ENCODE assay signal across 11 cellular contexts in genomic region chr6:3075522-3076113, GRCh38. TPM values are rescaled to one million over a fixed set of nuclear protein-coding genes. Genes with fewer than 3 reads are reported as not detected.
A peak's percentile ranks its signal among the peaks of the same experiment; 100 is the strongest.
DNase-seq lines count a peak whose midpoint lies in the region; ATAC-seq, FAIRE-seq and TF ChIP-seq lines count a peak whose summit lies in the region.
"Had no signal": no experiment of that assay in that cellular context is flagged by ENCODE, and none has a peak within 500 bp of the region (broad histone marks: within the 10 kb centered on the region; RNA-seq: fewer than 3 reads in every experiment).

No MANE protein-coding gene starts in this region.

- no peak overlapping the region for H3K27ac ChIP-seq in GM12878 (ENCODE audit: control insufficient read depth, insufficient read depth)
- H3K27ac ChIP-seq: heart left ventricle had no signal

- RAD21 ChIA-PET in GM12878 (lab: Charles Lee; ENCODE audit: unreplicated experiment), result interaction anchor here (0.8 to 1.5 kb wide), 2 partner anchors 176 to 284 kb away, joined by 3 to 4 read pairs; no protein-coding TSS in a partner anchor

- 51% methylated on average over 4 of the region's 4 CpGs for WGBS in GM12878 (ENCODE audit: insufficient coverage, insufficient replicate concordance, low lambda C conversion rate, missing lambda C conversion rate)

- H3K4me2 ChIP-seq in Loucy (ENCODE audit: low read depth, low read length, poor library complexity, severe bottlenecking) (peak overlapping the region; percentile 67), GM12878 (ENCODE audit: control insufficient read depth, insufficient read depth) (no peak overlapping the region; the same call in 1 of the 2 replicates)

- peak overlapping the region; percentile 74 for H3K4me3 Mint-ChIP-seq in natural killer cell

- no peak for TF ChIP-seq EP300 in GM12878 (IDR thresholded peaks at IDR 0.05; ENCODE audit: borderline replicate concordance in 1 of 2, control insufficient read depth in 1 of 2, low read depth in 2 of 2, low read length in 2 of 2)

- no TSS peak for BruUV-seq in GM12878 (replicated peaks; lab: Mats Ljungman, UMichigan)

- H3K9me3 ChIP-seq in Loucy (ENCODE audit: insufficient read depth, low read depth, low read length) (no peaks in the 10 kb centered on the region), GM12878 (replicated peaks; ENCODE audit: control insufficient read depth, insufficient read depth, low read length) (no peaks in the 10 kb centered on the region; the same call in 2 of the 3 replicates)
- H3K9me3 ChIP-seq: heart left ventricle had no signal

- H3K4me1 Mint-ChIP-seq in natural killer cell, result peaks cover 58 to 65% of the 10 kb centered on the region in 2 donors

- peak overlapping the region; percentile 62 to 63 for H3K27ac Mint-ChIP-seq in natural killer cell

- POLR2A ChIA-PET in GM12878 (lab: Charles Lee), result interaction anchor here (0.5 to 1.4 kb wide), 2 partner anchors 9 to 20 kb away, joined by 3 read pairs; no protein-coding TSS in a partner anchor

- no peak for TF ChIP-seq RAD21 in GM12878 (IDR thresholded peaks at IDR 0.05; ENCODE audit: insufficient read depth, low read depth, low read length)

- in situ Hi-C loops in GM12878 (cut with MboI), result no loop called here

- no peaks in the 10 kb centered on the region for H3F3A ChIP-seq in Loucy (ENCODE audit: low read depth)

- H3K9me2 ChIP-seq in Loucy (replicated peaks; ENCODE audit: low read depth, low read length), result no peaks in the 10 kb centered on the region

- DNase-seq in EL (peak; percentile 44), GM12878 (ENCODE audit: low read depth, low spot score) (no peak), natural killer cell (no peak), midbrain (lab: John Stamatoyannopoulos, UW) (no peak), Right ventricle myocardium inferior (ENCODE audit: missing footprints) (no peak)
- no peak for DNase-seq in stimulated activated CD4-positive, alpha-beta T cell treated with anti-CD3 and anti-CD28 coated beads, Interleukin-12 subunit alpha, Interleukin-12 subunit beta, amount 100 ng/mL, for 4 hours
- DNase-seq: activated CD4-positive, alpha-beta T cell treated with anti-CD3 and anti-CD28 coated beads, Interleukin-2, amount 50 U/mL, for 4 hours; heart left ventricle; NCI-H1417 treated with DMSO at 0.1 percent for 48 hours had no signal

- TF ChIP-seq CTCF in Loucy (conservative IDR thresholded peaks at IDR 0.05; ENCODE audit: low read length) (no peak), GM12878 (IDR thresholded peaks at IDR 0.05 in 2 of 3, conservative IDR thresholded peaks at IDR 0.05 in 1 of 3; ENCODE audit: control insufficient read depth in 2 of 3, extremely low read depth in 1 of 3, insufficient read depth in 1 of 3, low read depth in 3 of 3, low read length in 3 of 3) (no peak), natural killer cell (IDR thresholded peaks at IDR 0.05) (no peak)

- H2AFZ ChIP-seq in Loucy (ENCODE audit: low read length) (no peak overlapping the region), GM12878 (ENCODE audit: control insufficient read depth, low read depth, low read length) (no peak overlapping the region)

- peak; percentile 63 for ATAC-seq in GM12878
- peak in 2 of 3 donors; percentile 52 to 68 for ATAC-seq in natural killer cell
- no peak for ATAC-seq in HG02678 (IDR thresholded peaks at IDR 0.05; ENCODE audit: unreplicated experiment)
- ATAC-seq in Right ventricle myocardium inferior, result no peak
- ATAC-seq: heart left ventricle had no signal

- no peak for TF ChIP-seq POLR2A in GM12878 (IDR thresholded peaks at IDR 0.05; ENCODE audit: low read depth, low read length)

- H3K36me3 Mint-ChIP-seq in natural killer cell, result no peaks in the 10 kb centered on the region

- H3K79me2 ChIP-seq in Loucy (ENCODE audit: insufficient read depth, low read length) (peaks cover 73% of the 10 kb centered on the region), GM12878 (ENCODE audit: control insufficient read depth, insufficient read depth, low read length) (peaks cover 6% of the 10 kb centered on the region)

- no peak for FAIRE-seq in GM12878 (lab: Jason Lieb, UNC)

- peaks cover 39% of the 10 kb centered on the region for H3K36me3 ChIP-seq in Loucy (ENCODE audit: insufficient read depth, low read length)
- H3K36me3 ChIP-seq in GM12878 (ENCODE audit: control insufficient read depth in 2 of 2, insufficient read depth in 2 of 2, low read length in 1 of 2), result peaks cover 0 to 11% of the 10 kb centered on the region in 2 experiments; a peak in 3 of 4 replicates

- intact Hi-C loops in GM12878 (cut with micrococcal nuclease; ENCODE audit: unreplicated experiment) (no loop called here), natural killer cell (cut with micrococcal nuclease) (no loop called here), Right ventricle myocardium inferior (cut with DNase I) (no loop called here)

- no peaks in the 10 kb centered on the region for H3K27me3 Mint-ChIP-seq in natural killer cell (ENCODE audit: low read depth in 2 of 2)

- H3K27me3 ChIP-seq in Loucy (ENCODE audit: insufficient read depth, low read length, poor library complexity, severe bottlenecking), result no peaks in the 10 kb centered on the region
- no peaks in the 10 kb centered on the region for H3K27me3 ChIP-seq in GM12878 (replicated peaks in 1 of 2; ENCODE audit: control insufficient read depth in 2 of 2, insufficient read depth in 2 of 2, low read length in 1 of 2)
- H3K27me3 ChIP-seq: heart left ventricle had no signal

- H3K4me3 ChIP-seq in Loucy (ENCODE audit: low read length, poor library complexity, severe bottlenecking) (peak overlapping the region; percentile 42), GM12878 (no peak overlapping the region)
- H3K4me3 ChIP-seq: heart left ventricle had no signal

- H3K9me3 Mint-ChIP-seq in natural killer cell, result no peaks in the 10 kb centered on the region

- SMC1A ChIA-PET in GM12878 (lab: Charles Lee; ENCODE audit: uncharacterized antibody, unreplicated experiment), result interaction anchor here (0.8 to 1.4 kb wide), 4 partner anchors 9 to 85 kb away, joined by 3 to 6 read pairs (median 4); no protein-coding TSS in a partner anchor

- CTCF ChIA-PET in GM12878 (lab: Yijun Ruan, JAX), result interaction anchor here (0.6 to 1.9 kb wide), 6 partner anchors 8 to 1441 kb away, joined by 3 to 7 read pairs (median 4); no protein-coding TSS in a partner anchor

- peaks cover 26% of the 10 kb centered on the region for H3K4me1 ChIP-seq in Loucy (ENCODE audit: insufficient read depth, low read length, poor library complexity, severe bottlenecking)
- H3K4me1 ChIP-seq in GM12878 (ENCODE audit: control insufficient read depth, insufficient read depth, low read length), result peaks cover 4% of the 10 kb centered on the region; the same call in 1 of the 2 replicates

- peaks cover 34% of the 10 kb centered on the region for H4K20me1 ChIP-seq in Loucy (ENCODE audit: insufficient read depth, low read length, poor library complexity, severe bottlenecking)
- no peaks in the 10 kb centered on the region for H4K20me1 ChIP-seq in GM12878 (ENCODE audit: control insufficient read depth, insufficient read depth)

- H3K9ac ChIP-seq in Loucy (ENCODE audit: low read depth, low read length, poor library complexity, severe bottlenecking) (peak overlapping the region; percentile 48), GM12878 (ENCODE audit: control insufficient read depth, insufficient read depth, low read length) (no peak overlapping the region)

TF ChIP-seq in GM12878, 131 proteins besides CTCF, POLR2A, EP300 and RAD21 (continues in another document):
- peak; percentile 50 for TF ChIP-seq RUNX3 (IDR thresholded peaks at IDR 0.05; ENCODE audit: low read length)
- TF ChIP-seq NR2F1 (conservative IDR thresholded peaks at IDR 0.05), result 0 out of 2 replicates have a peak, but pooled peaks have one; percentile 15

RNA-seq across cellular contexts. Expression of gene RIPK1, which starts 7.3 kb away (rescaled TPM):
- total RNA-seq in GM12878 (2013; cell fraction: nucleolus; rRNA removed), result 4.6 and 5.2 TPM in 2 replicates
- total RNA-seq in GM12878 (2014; rRNA removed) (6.5 TPM in 2 replicates), GM12878 (2014; rRNA removed; fragmentation: Illumina TruSeq; extraction: Trizol) (6.6 and 6.8 TPM in 2 replicates), GM12878 (2021) (6.4 and 7.2 TPM in 2 replicates), natural killer cell (10 to 100 TPM; 30.9 to 44.8 (median 34.5) TPM), Right ventricle myocardium inferior (6.9 TPM)
- polyA plus RNA-seq in GM12878 (2011; ENCODE audit: low read depth), result 4.4 TPM
- polyA plus RNA-seq in GM12878 (2011; rRNA removed) (11.2 and 12.5 TPM in 2 replicates), GM12878 (2014; fragmentation: Illumina TruSeq; extraction: Trizol) (9.4 and 10.9 TPM in 2 replicates), GM12878 (2014; fragmentation: Nextera tagmentation; extraction: Ambion mirVana) (1 to 10 TPM; 1.6 to 2.2 TPM), GM12878 (2014; rRNA removed) (5.1 and 6.2 TPM in 2 replicates), GM12878 (2016; fragmentation: Nextera tagmentation; extraction: Ambion mirVana) (1 to 10 TPM; 3.8 to 5.1 TPM)
- polyA plus RNA-seq in GM12878 (2011; cell fraction: cytosol; rRNA removed), result 8.0 and 9.8 TPM in 2 replicates
- 6.3 and 7.9 TPM in 2 replicates for polyA plus RNA-seq in GM12878 (2011; cell fraction: nucleus; rRNA removed)
- polyA plus RNA-seq in GM12878 (2012), result 4.1 and 5.3 TPM in 2 replicates
- 10.6 and 16.6 TPM in 2 replicates for polyA minus RNA-seq in GM12878 (2011; rRNA and poly(A)+ RNA removed)
- 3.9 and 5.9 TPM in 2 replicates for polyA minus RNA-seq in GM12878 (2011; cell fraction: cytosol; rRNA and poly(A)+ RNA removed)
- polyA minus RNA-seq in GM12878 (2011; cell fraction: nucleus; rRNA and poly(A)+ RNA removed), result 1.7 and 3.3 TPM in 2 replicates

RNA-seq across cellular contexts. Expression of gene BPHL, which starts 42.9 kb away (rescaled TPM):
- 14.4 and 17.9 TPM in 2 replicates for total RNA-seq in GM12878 (2013; cell fraction: nucleolus; rRNA removed)
- total RNA-seq in GM12878 (2014; rRNA removed) (11.3 and 12.2 TPM in 2 replicates), GM12878 (2014; rRNA removed; fragmentation: Illumina TruSeq; extraction: Trizol) (10.9 and 12.9 TPM in 2 replicates), GM12878 (2021) (12.9 and 13.7 TPM in 2 replicates), natural killer cell (1 to 10 TPM; 2.9 to 5.9 (median 5.7) TPM), Right ventricle myocardium inferior (19.0 TPM)
- polyA plus RNA-seq in GM12878 (2011; ENCODE audit: low read depth), result 5.0 TPM
- polyA plus RNA-seq in GM12878 (2011; rRNA removed) (11.2 and 11.8 TPM in 2 replicates), GM12878 (2014; fragmentation: Illumina TruSeq; extraction: Trizol) (10.8 and 11.7 TPM in 2 replicates), GM12878 (2014; fragmentation: Nextera tagmentation; extraction: Ambion mirVana) (10 to 100 TPM in 1 of 2 experiments, 1 to 10 TPM in 1; 8.0 to 12.9 TPM), GM12878 (2014; rRNA removed) (13.3 and 13.8 TPM in 2 replicates), GM12878 (2016; fragmentation: Nextera tagmentation; extraction: Ambion mirVana) (10 to 100 TPM; 15.9 to 17.8 TPM)
- polyA plus RNA-seq in GM12878 (2011; cell fraction: cytosol; rRNA removed), result 7.2 and 7.5 TPM in 2 replicates
- 7.8 and 9.1 TPM in 2 replicates for polyA plus RNA-seq in GM12878 (2011; cell fraction: nucleus; rRNA removed)
- 4.2 and 6.4 TPM in 2 replicates for polyA plus RNA-seq in GM12878 (2012)
- polyA minus RNA-seq in GM12878 (2011; rRNA and poly(A)+ RNA removed), result 4.5 and 5.3 TPM in 2 replicates
- polyA minus RNA-seq in GM12878 (2011; cell fraction: cytosol; rRNA and poly(A)+ RNA removed), result 2.0 and 2.9 TPM in 2 replicates
- polyA minus RNA-seq in GM12878 (2011; cell fraction: nucleus; rRNA and poly(A)+ RNA removed), result 3.0 and 5.0 TPM in 2 replicates

Comparison
In these comparisons a context has a peak if more than half of its experiments do, and no peak if none do; other contexts are left out.
1. ATAC-seq: peak in GM12878 (single experiment) and natural killer cell (2 of 3); none in HG02678 (single experiment) and Right ventricle myocardium inferior (single experiment).